3 cellular contexts compared by ENCODE assay signal in the genomic region with DNA sequence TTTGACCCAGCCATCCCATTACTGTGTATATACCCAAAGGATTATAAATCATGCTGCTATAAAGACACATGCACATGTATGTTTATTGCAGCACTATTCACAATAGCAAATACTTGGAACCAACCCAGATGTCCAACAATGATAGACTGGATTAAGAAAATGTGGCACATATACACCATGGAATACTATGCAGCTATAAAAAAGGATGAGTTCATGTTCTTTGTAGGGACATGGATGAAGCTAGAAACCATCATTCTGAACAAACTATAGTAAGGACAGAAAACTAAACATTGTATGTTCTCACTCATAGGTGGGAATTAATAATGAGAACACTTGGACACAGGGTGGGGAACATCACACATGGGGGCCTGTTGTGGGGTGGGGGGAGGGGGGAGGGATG.
A peak's percentile ranks its signal among the peaks of the same experiment; 100 is the strongest.
DNase-seq lines count a peak whose midpoint lies in the region; ATAC-seq, FAIRE-seq and TF ChIP-seq lines count a peak whose summit lies in the region.
"Not testable (repeated sequence)": the region's sequence is repeated elsewhere in the genome, so short reads cannot be mapped to it uniquely, and the experiment has no call there.

No MANE protein-coding gene starts in this region.

- not testable (repeated sequence) for FAIRE-seq in K562 (lab: Jason Lieb, UNC)

- H3K79me2 ChIP-seq in K562 (ENCODE audit: control insufficient read depth, insufficient read depth, low read length) = not testable (repeated sequence)

- CTCF ChIA-PET in HEK293 (lab: Yijun Ruan, JAX) = not testable (repeated sequence)
- CTCF ChIA-PET in K562 (lab: Yijun Ruan, JAX; ENCODE audit: low intra/inter-chr PET ratio) = interaction anchor here (1.0 to 1.9 kb wide), 3 partner anchors 56 to 1406 kb away, joined by 5 to 10 read pairs (median 9); no protein-coding TSS in a partner anchor

- DNase-seq in K562 (ENCODE audit: extremely low read depth in 1 of 4, low spot score in 3 of 4); endothelial cell (ENCODE audit: low spot score): not testable (repeated sequence)

- TF ChIP-seq CTCF in HEK293 (tag by site-specific recombination; IDR thresholded peaks at IDR 0.05); K562 (IDR thresholded peaks at IDR 0.05 in 2 of 3, conservative IDR thresholded peaks at IDR 0.05 in 1 of 3; ENCODE audit: insufficient read depth in 2 of 3, low read depth in 1 of 3, low read length in 3 of 3); endothelial cell (IDR thresholded peaks at IDR 0.05; ENCODE audit: unreplicated experiment): not testable (repeated sequence)

- not testable (repeated sequence) for H3K9ac ChIP-seq in K562 (ENCODE audit: insufficient read depth in 1 of 2, low read depth in 2 of 2, low read length in 2 of 2)

- not testable (repeated sequence) for H3K4me3 ChIP-seq in HEK293 (ENCODE audit: low read depth, low read length); K562

- not testable (repeated sequence) for H3K4me1 ChIP-seq in HEK293 (ENCODE audit: control insufficient read depth, insufficient read depth, low read length); K562 (replicated peaks in 1 of 2; ENCODE audit: control insufficient read depth in 2 of 2, insufficient read depth in 2 of 2, low read length in 2 of 2)

- not testable (repeated sequence) for ATAC-seq in K562

- POLR2A ChIA-PET in HEK293 (lab: Yijun Ruan, JAX); K562 (lab: Yijun Ruan, JAX): not testable (repeated sequence)

- H3K9me1 ChIP-seq in K562 (ENCODE audit: control insufficient read depth, insufficient read depth, low read length) = not testable (repeated sequence)

- not testable (repeated sequence) for H3K36me3 Mint-ChIP-seq in endothelial cell (ENCODE audit: low read depth, unreplicated experiment)

- not testable (repeated sequence) for H3K4me3 Mint-ChIP-seq in endothelial cell (ENCODE audit: unreplicated experiment)

- not testable (repeated sequence) for H3K9me3 ChIP-seq in HEK293 (ENCODE audit: control insufficient read depth, insufficient read depth, low read depth, low read length); K562 (replicated peaks; ENCODE audit: control insufficient read depth, insufficient read depth, low read depth, low read length)

- TF ChIP-seq EP300 in K562 (IDR thresholded peaks at IDR 0.05; ENCODE audit: low read length) = not testable (repeated sequence)

- not testable (repeated sequence) for H3K27me3 ChIP-seq in K562 (ENCODE audit: control insufficient read depth in 2 of 2, insufficient read depth in 2 of 2, low read length in 2 of 2)

- intact Hi-C loops in K562 (cut with micrococcal nuclease) = loop anchor here (10.0 kb wide), 1 partner anchor 557 kb away; no protein-coding TSS in a partner anchor

- H3K9me3 Mint-ChIP-seq in endothelial cell (ENCODE audit: unreplicated experiment) = not testable (repeated sequence)

- H4K20me1 ChIP-seq in K562 (replicated peaks; ENCODE audit: control insufficient read depth, insufficient read depth, low read length) = not testable (repeated sequence)

- H3K36me3 ChIP-seq in HEK293 (ENCODE audit: control insufficient read depth in 2 of 2, insufficient read depth in 1 of 2, low read length in 2 of 2); K562 (ENCODE audit: control insufficient read depth, insufficient read depth, low read length): not testable (repeated sequence)

- not testable (repeated sequence) for H3K4me2 ChIP-seq in K562 (ENCODE audit: insufficient read depth, low read length)

- not testable (repeated sequence) for TF ChIP-seq POLR2A in K562 (conservative IDR thresholded peaks at IDR 0.05)

- H3K27me3 Mint-ChIP-seq in endothelial cell (ENCODE audit: unreplicated experiment) = not testable (repeated sequence)

- BruUV-seq in K562 (replicated peaks; lab: Mats Ljungman, UMichigan) = not testable (repeated sequence)

- not testable (repeated sequence) for TF ChIP-seq RAD21 in K562 (CRISPR knock-in tag; conservative IDR thresholded peaks at IDR 0.05 in 1 of 2, IDR thresholded peaks at IDR 0.05 in 1 of 2)

- H3K27ac ChIP-seq in HEK293 (ENCODE audit: extremely low read depth, low read depth, low read length); K562 (ENCODE audit: extremely low read depth, low read depth, low read length): not testable (repeated sequence)

- peak overlapping the region; percentile 61 for H3K27ac Mint-ChIP-seq in endothelial cell (ENCODE audit: unreplicated experiment)

- H2AFZ ChIP-seq in K562 (ENCODE audit: low read depth, low read length) = not testable (repeated sequence)

- not testable (repeated sequence) for H3K4me1 Mint-ChIP-seq in endothelial cell (ENCODE audit: unreplicated experiment)

- in situ Hi-C loops in K562 (cut with MboI) = loop anchor here (25.0 kb wide), 1 partner anchor 399 kb away; no protein-coding TSS in a partner anchor

TF ChIP-seq in HEK293, 187 proteins besides CTCF, POLR2A, EP300 and RAD21:
- TF ChIP-seq ZNF146 (tag by site-specific recombination; IDR thresholded peaks at IDR 0.05) = peak; percentile 64; the same call in 1 of the 2 replicates
TF ChIP-seq in HEK293: peak in this region for 1; not testable (repeated sequence) for 186.

TF ChIP-seq in K562, 482 proteins besides CTCF, POLR2A, EP300 and RAD21:
- TF ChIP-seq ZNF146 (CRISPR knock-in tag; IDR thresholded peaks at IDR 0.05; ENCODE audit: unreplicated experiment) (peak; percentile 73), RBM25 (IDR thresholded peaks at IDR 0.05; ENCODE audit: low read depth, low read length, severe bottlenecking) (peak; percentile 11)
TF ChIP-seq in K562: peak in this region for 2; not testable (repeated sequence) for 480.
